Comparison of ENCODE assay signal across 20 cellular contexts in the genomic region with DNA sequence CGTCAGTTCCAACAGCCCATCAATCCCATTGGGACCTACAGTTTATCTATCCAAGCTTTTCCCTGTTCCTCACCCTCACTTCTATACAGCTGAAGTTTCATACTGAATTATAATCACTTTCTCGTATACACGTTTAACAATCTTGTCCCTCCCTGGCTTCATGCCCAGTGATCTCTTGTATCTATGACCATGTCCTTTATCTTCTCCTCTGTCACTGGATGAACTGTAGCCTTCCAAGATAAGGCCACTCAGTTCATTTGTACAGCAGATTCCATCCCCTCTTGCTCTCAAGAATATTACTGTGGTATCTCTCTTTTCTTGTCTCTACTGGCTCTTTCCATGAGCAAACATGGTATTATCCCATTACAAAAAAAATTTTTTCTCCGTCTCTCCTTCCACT. TPM values are rescaled to one million over a fixed set of nuclear protein-coding genes. Genes with fewer than 3 reads are reported as not detected.
DNase-seq lines count a peak whose midpoint lies in the region; ATAC-seq and TF ChIP-seq lines count a peak whose summit lies in the region.
"Had no signal": no experiment of that assay in that cellular context is flagged by ENCODE, and none has a peak within 500 bp of the region (broad histone marks: within the 10 kb centered on the region; RNA-seq: fewer than 3 reads in every experiment).

No MANE protein-coding gene starts in this region.

- H3K27me3 ChIP-seq in CD8-positive, alpha-beta T cell (ENCODE audit: insufficient read depth, low read length) = no peaks in the 10 kb centered on the region
- no peaks in the 10 kb centered on the region for H3K27me3 ChIP-seq in naive thymus-derived CD4-positive, alpha-beta T cell (ENCODE audit: control insufficient read depth in 2 of 2, insufficient read depth in 2 of 2, low read length in 2 of 2)
- H3K27me3 ChIP-seq: BLaER1, SJCRH30, spleen had no signal

- no peaks in the 10 kb centered on the region for H3K27me3 Mint-ChIP-seq in CD8-positive, alpha-beta T cell (ENCODE audit: low read depth)
- H3K27me3 Mint-ChIP-seq in chondrocyte (ENCODE audit: low read depth) = no peaks in the 10 kb centered on the region
- no peaks in the 10 kb centered on the region for H3K27me3 Mint-ChIP-seq in naive thymus-derived CD4-positive, alpha-beta T cell
- no peaks in the 10 kb centered on the region for H3K27me3 Mint-ChIP-seq in osteocyte (ENCODE audit: unreplicated experiment)
- H3K27me3 Mint-ChIP-seq: activated CD4-positive, alpha-beta T cell treated with anti-CD3 and anti-CD28 coated beads, Interleukin-2, amount 10 ng/mL, durations not matched to agents 24 days and 14 days; stimulated activated memory B cell treated with anti-CD40 and anti-IgM and Interleukin-4, amounts not matched to agents 10 μg/mL and 1 μg/mL and 100 μg/mL, for 72 hours; type B pancreatic cell had no signal

- no peak for TF ChIP-seq CTCF in CD8-positive, alpha-beta T cell (IDR thresholded peaks at IDR 0.05)
- TF ChIP-seq CTCF in chondrocyte (IDR thresholded peaks at IDR 0.05) (no peak), osteocyte (IDR thresholded peaks at IDR 0.05) (no peak)

- intact Hi-C loops in CD8-positive, alpha-beta T cell (cut with DNase I, micrococcal nuclease) = no loop called here
- intact Hi-C loops in naive thymus-derived CD4-positive, alpha-beta T cell (cut with micrococcal nuclease) = no loop called here

- H3K9me3 Mint-ChIP-seq in CD8-positive, alpha-beta T cell = no peaks in the 10 kb centered on the region
- H3K9me3 Mint-ChIP-seq in chondrocyte (ENCODE audit: low read depth) = no peaks in the 10 kb centered on the region
- peaks cover 0 to 4% (median 0%) of the 10 kb centered on the region in 11 donors for H3K9me3 Mint-ChIP-seq in naive thymus-derived CD4-positive, alpha-beta T cell
- H3K9me3 Mint-ChIP-seq in osteocyte (ENCODE audit: unreplicated experiment) = no peaks in the 10 kb centered on the region
- H3K9me3 Mint-ChIP-seq: activated CD4-positive, alpha-beta T cell treated with anti-CD3 and anti-CD28 coated beads, Interleukin-2, amount 10 ng/mL, durations not matched to agents 24 days and 14 days; stimulated activated memory B cell treated with anti-CD40 and anti-IgM and Interleukin-4, amounts not matched to agents 10 μg/mL and 1 μg/mL and 100 μg/mL, for 72 hours had no signal

- H3K27ac Mint-ChIP-seq in CD8-positive, alpha-beta T cell = no peak overlapping the region
- H3K27ac Mint-ChIP-seq in chondrocyte (ENCODE audit: unreplicated experiment) = peak overlapping the region; percentile 29
- peak overlapping the region in 6 of 9 donors; percentile 2 to 59 (median 26) for H3K27ac Mint-ChIP-seq in naive thymus-derived CD4-positive, alpha-beta T cell
- H3K27ac Mint-ChIP-seq in osteocyte (ENCODE audit: unreplicated experiment) = no peak overlapping the region
- H3K27ac Mint-ChIP-seq: activated CD4-positive, alpha-beta T cell treated with anti-CD3 and anti-CD28 coated beads, Interleukin-2, amount 10 ng/mL, durations not matched to agents 24 days and 14 days had no signal

- peak overlapping the region; percentile 36 for H3K4me3 Mint-ChIP-seq in CD8-positive, alpha-beta T cell
- no peak overlapping the region for H3K4me3 Mint-ChIP-seq in chondrocyte (ENCODE audit: unreplicated experiment)
- peak overlapping the region in 7 of 10 donors; percentile 19 to 90 (median 48) for H3K4me3 Mint-ChIP-seq in naive thymus-derived CD4-positive, alpha-beta T cell
- H3K4me3 Mint-ChIP-seq in osteocyte (ENCODE audit: unreplicated experiment) = no peak overlapping the region
- H3K4me3 Mint-ChIP-seq: activated CD4-positive, alpha-beta T cell treated with anti-CD3 and anti-CD28 coated beads, Interleukin-2, amount 10 ng/mL, durations not matched to agents 24 days and 14 days; stimulated activated memory B cell treated with anti-CD40 and anti-IgM and Interleukin-4, amounts not matched to agents 10 μg/mL and 1 μg/mL and 100 μg/mL, for 72 hours; type B pancreatic cell had no signal

- H3K4me3 ChIP-seq in CD8-positive, alpha-beta T cell (ENCODE audit: low read depth, low read length) = no peak overlapping the region
- H3K4me3 ChIP-seq in naive thymus-derived CD4-positive, alpha-beta T cell (ENCODE audit: low read length) = no peak overlapping the region
- H3K4me3 ChIP-seq: BLaER1, SJCRH30, spleen had no signal

- H3K9me3 ChIP-seq in CD8-positive, alpha-beta T cell (ENCODE audit: low read length) = no peaks in the 10 kb centered on the region
- H3K9me3 ChIP-seq in naive thymus-derived CD4-positive, alpha-beta T cell (ENCODE audit: control insufficient read depth in 2 of 3, low read length in 3 of 3) = no peaks in the 10 kb centered on the region
- H3K9me3 ChIP-seq: SJCRH30, spleen had no signal

- no peak for ATAC-seq in CD8-positive, alpha-beta T cell
- no peak for ATAC-seq in naive thymus-derived CD4-positive, alpha-beta T cell
- ATAC-seq: stimulated activated memory B cell treated with anti-CD40 and anti-IgM and Interleukin-4, amounts not matched to agents 10 μg/mL and 1 μg/mL and 100 μg/mL, for 72 hours had no signal

- CTCF ChIA-PET in CD8-positive, alpha-beta T cell (lab: Charles Lee) = no interaction called here
- CTCF ChIA-PET in naive thymus-derived CD4-positive, alpha-beta T cell (lab: Charles Lee) = interaction anchor here (1.1 kb wide), 1 partner anchor 880 kb away, joined by 3 read pairs; no protein-coding TSS in a partner anchor

- no peak for DNase-seq in CD8-positive, alpha-beta T cell
- DNase-seq in HUDEP-2 (lab: John Stamatoyannopoulos, UW; ENCODE audit: unreplicated experiment in 76 of 76) = peak in 61 of 76 experiments; percentile 2 to 77 (median 41)
- DNase-seq in chondrocyte (ENCODE audit: low spot score) = no peak
- DNase-seq in naive thymus-derived CD4-positive, alpha-beta T cell = no peak
- no peak for DNase-seq in osteocyte (ENCODE audit: extremely low spot score, unreplicated experiment)
- DNase-seq in OCI-M2 (lab: John Stamatoyannopoulos, UW; ENCODE audit: unreplicated experiment) = no peak
- DNase-seq in SIG-M5 treated with dmso at 0.1 percent for 504 hours (lab: John Stamatoyannopoulos, UW; ENCODE audit: unreplicated experiment) = no peak
- DNase-seq in ureter (ENCODE audit: low spot score) = no peak
- DNase-seq: activated CD4-positive, alpha-beta T cell treated with anti-CD3 and anti-CD28 coated beads, Interleukin-2, amount 10 ng/mL, durations not matched to agents 24 days and 14 days; activated T-cell treated with anti-CD3 and anti-CD28 coated beads, Interleukin-2, amount 50 U/mL, for 48 hours; hypothalamus; IMR-90; MV-4-11; NCI-H2081; NCI-H510A; SJCRH30; spleen had no signal

- H3K4me1 Mint-ChIP-seq in CD8-positive, alpha-beta T cell (ENCODE audit: low read depth) = peaks cover 91% of the 10 kb centered on the region
- peaks cover 80% of the 10 kb centered on the region for H3K4me1 Mint-ChIP-seq in chondrocyte (ENCODE audit: low read depth)
- peaks cover 47 to 91% (median 85%) of the 10 kb centered on the region in 7 donors for H3K4me1 Mint-ChIP-seq in naive thymus-derived CD4-positive, alpha-beta T cell
- H3K4me1 Mint-ChIP-seq in osteocyte (ENCODE audit: unreplicated experiment) = peaks cover 47% of the 10 kb centered on the region

- no peaks in the 10 kb centered on the region for H3K36me3 ChIP-seq in CD8-positive, alpha-beta T cell (ENCODE audit: insufficient read depth, low read length)
- no peaks in the 10 kb centered on the region for H3K36me3 ChIP-seq in naive thymus-derived CD4-positive, alpha-beta T cell (ENCODE audit: control insufficient read depth in 2 of 3, insufficient read depth in 3 of 3, low read length in 3 of 3)
- H3K36me3 ChIP-seq: SJCRH30 had no signal

- no peak overlapping the region for H3K27ac ChIP-seq in CD8-positive, alpha-beta T cell (ENCODE audit: low read depth, low read length)
- H3K27ac ChIP-seq in naive thymus-derived CD4-positive, alpha-beta T cell (ENCODE audit: low read depth, low read length) = no peak overlapping the region
- H3K27ac ChIP-seq: BLaER1, SJCRH30 had no signal

- peaks cover 25% of the 10 kb centered on the region for H3K36me3 Mint-ChIP-seq in CD8-positive, alpha-beta T cell
- peaks cover 4% of the 10 kb centered on the region for H3K36me3 Mint-ChIP-seq in chondrocyte (ENCODE audit: low read depth)
- H3K36me3 Mint-ChIP-seq in naive thymus-derived CD4-positive, alpha-beta T cell = peaks cover 0 to 21% (median 12%) of the 10 kb centered on the region in 5 donors
- peaks cover 2% of the 10 kb centered on the region for H3K36me3 Mint-ChIP-seq in osteocyte (ENCODE audit: unreplicated experiment)

- peaks cover 80% of the 10 kb centered on the region for H3K4me1 ChIP-seq in CD8-positive, alpha-beta T cell (ENCODE audit: insufficient read depth, low read length)
- H3K4me1 ChIP-seq in naive thymus-derived CD4-positive, alpha-beta T cell (ENCODE audit: control insufficient read depth in 2 of 2, insufficient read depth in 2 of 2, low read length in 2 of 2) = peaks cover 49 to 69% of the 10 kb centered on the region in 2 donors

- POLR2A ChIA-PET in CD8-positive, alpha-beta T cell (lab: Charles Lee) = interaction anchor here (9.1 kb wide), 1 partner anchor 9 kb away, joined by 60 read pairs; a partner anchor contains a TSS
- POLR2A ChIA-PET in naive thymus-derived CD4-positive, alpha-beta T cell (lab: Charles Lee) = interaction anchor here (0.6 to 3.0 kb wide), 2 partner anchors 9 to 21 kb away, joined by 4 to 11 read pairs; a partner anchor contains a TSS

RNA-seq across cellular contexts. Expression of a gene that starts 9.2 kb away (rescaled TPM):
- total RNA-seq in CD8-positive, alpha-beta T cell = 100 to 1,000 TPM; 206 to 225 TPM
- total RNA-seq in chondrocyte (487 to 677 TPM (median 488 TPM) in 3 replicates), osteocyte (321 and 339 TPM in 2 replicates), ureter (335 TPM)
- 100 to 1,000 TPM; 118 to 227 (median 177) TPM for total RNA-seq in naive thymus-derived CD4-positive, alpha-beta T cell
- polyA plus RNA-seq in naive thymus-derived CD4-positive, alpha-beta T cell = 10 to 100 TPM; 40.5 to 89.5 TPM

Comparison
In these comparisons a context has a peak if more than half of its experiments do, and no peak if none do; other contexts are left out.
1. DNase-seq: peak in HUDEP-2 (61 of 76); none in CD8-positive, alpha-beta T cell (0 of 7), chondrocyte (single experiment), naive thymus-derived CD4-positive, alpha-beta T cell (0 of 9), osteocyte (single experiment), OCI-M2 (single experiment), SIG-M5 treated with dmso at 0.1 percent for 504 hours (single experiment) and ureter (single experiment).
2. H3K27ac Mint-ChIP-seq: peak in chondrocyte (single experiment) and naive thymus-derived CD4-positive, alpha-beta T cell (6 of 9); none in CD8-positive, alpha-beta T cell (single experiment) and osteocyte (single experiment).
3. H3K4me3 Mint-ChIP-seq: peak in CD8-positive, alpha-beta T cell (single experiment) and naive thymus-derived CD4-positive, alpha-beta T cell (7 of 10); none in chondrocyte (single experiment) and osteocyte (single experiment).